ENCODE assay signal across 12 cellular contexts in genomic region chr7:30463400-30464145, GRCh38. TPM values are rescaled to one million over a fixed set of nuclear protein-coding genes. Genes with fewer than 3 reads are reported as not detected.
A peak's percentile ranks its signal among the peaks of the same experiment; 100 is the strongest.
DNase-seq lines count a peak whose midpoint lies in the region; ATAC-seq and TF ChIP-seq lines count a peak whose summit lies in the region.
"Had no signal": no experiment of that assay in that cellular context is flagged by ENCODE, and none has a peak within 500 bp of the region (broad histone marks: within the 10 kb centered on the region; RNA-seq: fewer than 3 reads in every experiment).

No MANE protein-coding gene starts in this region.

- H3K27me3 ChIP-seq in CD8-positive, alpha-beta memory T cell (ENCODE audit: insufficient read depth, low read length, poor library complexity, severe bottlenecking) = no peaks in the 10 kb centered on the region
- H3K27me3 ChIP-seq: Peyer's patch had no signal

- H3K27me3 Mint-ChIP-seq in CD8-positive, alpha-beta memory T cell = no peaks in the 10 kb centered on the region
- H3K27me3 Mint-ChIP-seq in osteocyte (ENCODE audit: unreplicated experiment) = no peaks in the 10 kb centered on the region

- CTCF ChIA-PET in CD8-positive, alpha-beta memory T cell (lab: Charles Lee) = no interaction called here

- DNase-seq in GM10266 (ENCODE audit: extremely low spot score) (peak; percentile 47), germinal center (ENCODE audit: low spot score) (peak; percentile 14), AML-193 (lab: John Stamatoyannopoulos, UW) (no peak), osteocyte (ENCODE audit: extremely low spot score, unreplicated experiment) (no peak)
- no peak for DNase-seq in CD8-positive, alpha-beta memory T cell
- DNase-seq: activated naive CD4-positive, alpha-beta T cell treated with Interleukin-2 at 50 U/mL for 16 hours; NCI-H1092; stimulated activated CD4-positive, alpha-beta T cell treated with anti-CD3 and anti-CD28 coated beads, Interleukin-1b, Interleukin-23, amount 100 ng/mL, for 48 hours had no signal

- peaks cover 0 to 41% (median 6%) of the 10 kb centered on the region in 3 donors for H3K36me3 Mint-ChIP-seq in CD8-positive, alpha-beta memory T cell
- peaks cover 4% of the 10 kb centered on the region for H3K36me3 Mint-ChIP-seq in osteocyte (ENCODE audit: unreplicated experiment)

- peak overlapping the region in 3 of 8 donors; percentile 26 to 60 (median 54) for H3K27ac Mint-ChIP-seq in CD8-positive, alpha-beta memory T cell
- H3K27ac Mint-ChIP-seq in osteocyte (ENCODE audit: unreplicated experiment) = no peak overlapping the region

- no peak for TF ChIP-seq CTCF in GM10266 (IDR thresholded peaks at IDR 0.05; ENCODE audit: control insufficient read depth, insufficient read depth, low read depth, missing control alignments)
- TF ChIP-seq CTCF in osteocyte (IDR thresholded peaks at IDR 0.05) = no peak

- no peaks in the 10 kb centered on the region for H3K36me3 ChIP-seq in CD8-positive, alpha-beta memory T cell (ENCODE audit: insufficient read depth, low read length)
- H3K36me3 ChIP-seq: Peyer's patch had no signal

- H3K9me3 Mint-ChIP-seq in CD8-positive, alpha-beta memory T cell = no peaks in the 10 kb centered on the region
- no peaks in the 10 kb centered on the region for H3K9me3 Mint-ChIP-seq in osteocyte (ENCODE audit: unreplicated experiment)

- no peak overlapping the region for H3K4me3 Mint-ChIP-seq in CD8-positive, alpha-beta memory T cell
- H3K4me3 Mint-ChIP-seq in osteocyte (ENCODE audit: unreplicated experiment) = no peak overlapping the region

- POLR2A ChIA-PET in CD8-positive, alpha-beta memory T cell (lab: Charles Lee) = no interaction called here

- no peak overlapping the region for H3K4me3 ChIP-seq in CD8-positive, alpha-beta memory T cell (ENCODE audit: low read length)
- H3K4me3 ChIP-seq: Peyer's patch had no signal

- H3K9me3 ChIP-seq in CD8-positive, alpha-beta memory T cell (ENCODE audit: low read length) = no peaks in the 10 kb centered on the region
- H3K9me3 ChIP-seq: Peyer's patch had no signal

- peaks cover 23 to 40% (median 36%) of the 10 kb centered on the region in 3 donors for H3K4me1 Mint-ChIP-seq in CD8-positive, alpha-beta memory T cell
- H3K4me1 Mint-ChIP-seq in osteocyte (ENCODE audit: unreplicated experiment) = peaks cover 48% of the 10 kb centered on the region

- H3K27ac ChIP-seq in CD8-positive, alpha-beta memory T cell (ENCODE audit: low read depth, low read length) = no peak overlapping the region

- ATAC-seq in GM19467 (IDR thresholded peaks at IDR 0.05; ENCODE audit: unreplicated experiment) (peak; percentile 58), HG03108 (IDR thresholded peaks at IDR 0.05; ENCODE audit: unreplicated experiment) (peak; percentile 70), HG03280 (IDR thresholded peaks at IDR 0.05; ENCODE audit: unreplicated experiment) (no peak)

- H3K4me1 ChIP-seq in CD8-positive, alpha-beta memory T cell (ENCODE audit: insufficient read depth, low read length) = peaks cover 6% of the 10 kb centered on the region

RNA-seq across cellular contexts. Expression of gene NOD1, which starts 15.0 kb away (rescaled TPM):
- 1 to 10 TPM; 8.4 to 8.8 TPM for total RNA-seq in CD8-positive, alpha-beta memory T cell
- polyA plus RNA-seq in CD8-positive, alpha-beta memory T cell = 8.8 TPM
- 7.2 and 8.9 TPM in 2 replicates for total RNA-seq in osteocyte

RNA-seq across cellular contexts. Expression of gene GGCT, which starts 41.1 kb away (rescaled TPM):
- 10 to 100 TPM; 69.3 to 73.1 TPM for total RNA-seq in CD8-positive, alpha-beta memory T cell
- 25.1 TPM for polyA plus RNA-seq in CD8-positive, alpha-beta memory T cell
- total RNA-seq in osteocyte = 24.2 and 26.7 TPM in 2 replicates

Comparison
In these comparisons a context has a peak if more than half of its experiments do, and no peak if none do; other contexts are left out.
1. DNase-seq: peak in GM10266 (single experiment) and germinal center (single experiment); none in AML-193 (0 of 2), CD8-positive, alpha-beta memory T cell (0 of 5) and osteocyte (single experiment).